ENCODE assay signal across 23 cellular contexts in the genomic region with DNA sequence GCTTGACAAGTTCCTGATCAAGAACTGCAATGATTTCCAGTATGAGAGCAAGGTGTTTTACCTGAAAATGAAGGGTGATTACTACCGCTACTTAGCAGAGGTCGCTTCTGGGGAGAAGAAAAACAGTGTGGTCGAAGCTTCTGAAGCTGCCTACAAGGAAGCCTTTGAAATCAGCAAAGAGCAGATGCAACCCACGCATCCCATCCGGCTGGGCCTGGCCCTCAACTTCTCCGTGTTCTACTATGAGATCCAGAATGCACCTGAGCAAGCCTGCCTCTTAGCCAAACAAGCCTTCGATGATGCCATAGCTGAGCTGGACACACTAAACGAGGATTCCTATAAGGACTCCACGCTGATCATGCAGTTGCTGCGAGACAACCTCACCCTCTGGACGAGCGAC. TPM values are rescaled to one million over a fixed set of nuclear protein-coding genes. Genes with fewer than 3 reads are reported as not detected.
DNase-seq lines count a peak whose midpoint lies in the region; ATAC-seq, FAIRE-seq and TF ChIP-seq lines count a peak whose summit lies in the region.
"Had no signal": no experiment of that assay in that cellular context is flagged by ENCODE, and none has a peak within 500 bp of the region (broad histone marks: within the 10 kb centered on the region; RNA-seq: fewer than 3 reads in every experiment).

No MANE protein-coding gene starts in this region.

- no peak for TF ChIP-seq EP300 in GM12878 (IDR thresholded peaks at IDR 0.05; ENCODE audit: borderline replicate concordance in 1 of 2, control insufficient read depth in 1 of 2, low read depth in 2 of 2, low read length in 2 of 2)

- H3K4me1 Mint-ChIP-seq in activated naive CD8-positive, alpha-beta T cell (ENCODE audit: low read depth): peaks cover 64% of the 10 kb centered on the region
- H3K4me1 Mint-ChIP-seq in activated naive CD8-positive, alpha-beta T cell treated with anti-CD3 and anti-CD28 coated beads, Interleukin-2, amount 50 U/mL, for 24 hours: peaks cover 58% of the 10 kb centered on the region
- H3K4me1 Mint-ChIP-seq in T-helper 17 cell: peaks cover 74% of the 10 kb centered on the region

- SMC1A ChIA-PET in GM12878 (lab: Charles Lee; ENCODE audit: uncharacterized antibody, unreplicated experiment): no interaction called here

- CTCF ChIA-PET in GM12878 (lab: Yijun Ruan, JAX): interaction anchor here (1.1 to 2.3 kb wide), 3 partner anchors 13 to 294 kb away, joined by 3 to 11 read pairs (median 4); a partner anchor contains a TSS

- 0 out of 2 replicates have a peak, but pooled peaks cover 4% of the 10 kb centered on the region for H3K4me1 ChIP-seq in GM12878 (ENCODE audit: control insufficient read depth, insufficient read depth, low read length)

- peaks cover 6 to 18% of the 10 kb centered on the region in 2 experiments for H3K36me3 ChIP-seq in GM12878 (ENCODE audit: control insufficient read depth in 2 of 2, insufficient read depth in 2 of 2, low read length in 1 of 2)

- 95% methylated on average over 12 of the region's 12 CpGs for WGBS in GM12878 (ENCODE audit: insufficient coverage, insufficient replicate concordance, low lambda C conversion rate, missing lambda C conversion rate)

- H3K9ac ChIP-seq in GM12878 (ENCODE audit: control insufficient read depth, insufficient read depth, low read length): no peak overlapping the region
- H3K9ac ChIP-seq: SK-N-SH had no signal

- TF ChIP-seq POLR2A in GM12878 (IDR thresholded peaks at IDR 0.05; ENCODE audit: low read depth, low read length): no peak

- in situ Hi-C loops in GM12878 (cut with MboI): no loop called here

- no peak overlapping the region for H3K4me3 ChIP-seq in GM12878
- H3K4me3 ChIP-seq: lung, MG63 had no signal

- no peak overlapping the region for H3K27ac ChIP-seq in GM12878 (ENCODE audit: control insufficient read depth, insufficient read depth)
- H3K27ac ChIP-seq: brain microvascular endothelial cell, epithelial cell of prostate, foreskin keratinocyte had no signal

- POLR2A ChIA-PET in GM12878 (lab: Charles Lee): no interaction called here

- TF ChIP-seq CTCF in GM12878 (IDR thresholded peaks at IDR 0.05 in 2 of 3, conservative IDR thresholded peaks at IDR 0.05 in 1 of 3; ENCODE audit: control insufficient read depth in 2 of 3, extremely low read depth in 1 of 3, insufficient read depth in 1 of 3, low read depth in 3 of 3, low read length in 3 of 3): no peak

- H3K9me3 ChIP-seq in T-helper 17 cell (ENCODE audit: control insufficient read depth, low read length, poor library complexity, severe bottlenecking): no peaks in the 10 kb centered on the region
- H3K9me3 ChIP-seq in GM12878 (replicated peaks; ENCODE audit: control insufficient read depth, insufficient read depth, low read length): no peaks in the 10 kb centered on the region
- H3K9me3 ChIP-seq: MG63, SK-N-SH had no signal

- FAIRE-seq in GM12878 (lab: Jason Lieb, UNC): no peak
- FAIRE-seq: islet of Langerhans had no signal

- H3K27ac Mint-ChIP-seq in activated naive CD8-positive, alpha-beta T cell: peak overlapping the region; percentile 84
- H3K27ac Mint-ChIP-seq in activated naive CD8-positive, alpha-beta T cell treated with anti-CD3 and anti-CD28 coated beads, Interleukin-2, amount 50 U/mL, for 24 hours: no peak overlapping the region
- peak overlapping the region; percentile 97 for H3K27ac Mint-ChIP-seq in T-helper 17 cell
- H3K27ac Mint-ChIP-seq: stimulated activated naive B cell treated with anti-CD40 and anti-IgM and Interleukin-4, amounts not matched to agents 10 μg/mL and 1 μg/mL and 100 μg/mL, for 72 hours had no signal

- no peaks in the 10 kb centered on the region for H4K20me1 ChIP-seq in GM12878 (ENCODE audit: control insufficient read depth, insufficient read depth)

- H3K36me3 Mint-ChIP-seq in activated naive CD8-positive, alpha-beta T cell: peaks cover 11% of the 10 kb centered on the region
- peaks cover 48% of the 10 kb centered on the region for H3K36me3 Mint-ChIP-seq in activated naive CD8-positive, alpha-beta T cell treated with anti-CD3 and anti-CD28 coated beads, Interleukin-2, amount 50 U/mL, for 24 hours (ENCODE audit: low read depth)
- H3K36me3 Mint-ChIP-seq in T-helper 17 cell (ENCODE audit: low read depth): peaks cover 8% of the 10 kb centered on the region

- H3K79me2 ChIP-seq in GM12878 (ENCODE audit: control insufficient read depth, insufficient read depth, low read length): peaks cover 27% of the 10 kb centered on the region

- H3K9me3 Mint-ChIP-seq in activated naive CD8-positive, alpha-beta T cell (ENCODE audit: low read depth): no peaks in the 10 kb centered on the region
- no peaks in the 10 kb centered on the region for H3K9me3 Mint-ChIP-seq in activated naive CD8-positive, alpha-beta T cell treated with anti-CD3 and anti-CD28 coated beads, Interleukin-2, amount 50 U/mL, for 24 hours
- H3K9me3 Mint-ChIP-seq: stimulated activated naive B cell treated with anti-CD40 and anti-IgM and Interleukin-4, amounts not matched to agents 10 μg/mL and 1 μg/mL and 100 μg/mL, for 72 hours had no signal

- H3K27me3 ChIP-seq in GM12878 (replicated peaks in 1 of 2; ENCODE audit: control insufficient read depth in 2 of 2, insufficient read depth in 2 of 2, low read length in 1 of 2): no peaks in the 10 kb centered on the region
- H3K27me3 ChIP-seq: brain microvascular endothelial cell, foreskin keratinocyte, MG63 had no signal

- no peak for DNase-seq in activated naive CD8-positive, alpha-beta T cell treated with anti-CD3 and anti-CD28 coated beads, Interleukin-2, amount 50 U/mL, for 24 hours
- DNase-seq in T-helper 17 cell (no peak), GM12878 (ENCODE audit: low read depth, low spot score) (no peak), NCI-H774 (lab: John Stamatoyannopoulos, UW) (no peak), NCI-H2171 treated with DMSO at 0.1 percent for 48 hours (lab: John Stamatoyannopoulos, UW) (no peak)
- peak; percentile 12 for DNase-seq in stimulated activated naive CD4-positive, alpha-beta T cell treated with Interleukin-2 at 50 U/mL for 16 hours (lab: John Stamatoyannopoulos, UW)
- DNase-seq: activated gamma-delta T cell treated with Interleukin-2 at 50 U/mL for 16 hours; brain microvascular endothelial cell; EL; foreskin keratinocyte; hippocampal formation; MG63; NCI-H1436; NCI-H82; SK-N-SH; stimulated activated naive B cell treated with anti-CD40 and anti-IgM and Interleukin-4, amounts not matched to agents 10 μg/mL and 1 μg/mL and 100 μg/mL, for 72 hours; trophoblast cell had no signal

- BruUV-seq in GM12878 (replicated peaks; lab: Mats Ljungman, UMichigan): TSS peak; percentile 51

- H3K4me3 Mint-ChIP-seq in activated naive CD8-positive, alpha-beta T cell: peak overlapping the region; percentile 15
- H3K4me3 Mint-ChIP-seq in activated naive CD8-positive, alpha-beta T cell treated with anti-CD3 and anti-CD28 coated beads, Interleukin-2, amount 50 U/mL, for 24 hours: no peak overlapping the region
- H3K4me3 Mint-ChIP-seq in T-helper 17 cell: peak overlapping the region; percentile 86
- H3K4me3 Mint-ChIP-seq: stimulated activated naive B cell treated with anti-CD40 and anti-IgM and Interleukin-4, amounts not matched to agents 10 μg/mL and 1 μg/mL and 100 μg/mL, for 72 hours had no signal

- H3K27me3 Mint-ChIP-seq in activated naive CD8-positive, alpha-beta T cell: no peaks in the 10 kb centered on the region
- no peaks in the 10 kb centered on the region for H3K27me3 Mint-ChIP-seq in activated naive CD8-positive, alpha-beta T cell treated with anti-CD3 and anti-CD28 coated beads, Interleukin-2, amount 50 U/mL, for 24 hours
- H3K27me3 Mint-ChIP-seq in T-helper 17 cell: no peaks in the 10 kb centered on the region
- H3K27me3 Mint-ChIP-seq: stimulated activated naive B cell treated with anti-CD40 and anti-IgM and Interleukin-4, amounts not matched to agents 10 μg/mL and 1 μg/mL and 100 μg/mL, for 72 hours had no signal

- H3K4me2 ChIP-seq in GM12878 (ENCODE audit: control insufficient read depth, insufficient read depth): no peak overlapping the region
- H3K4me2 ChIP-seq: SK-N-SH had no signal

- TF ChIP-seq RAD21 in GM12878 (IDR thresholded peaks at IDR 0.05; ENCODE audit: insufficient read depth, low read depth, low read length): no peak

- intact Hi-C loops in GM12878 (cut with micrococcal nuclease; ENCODE audit: unreplicated experiment): no loop called here

- no peak overlapping the region for H2AFZ ChIP-seq in GM12878 (ENCODE audit: control insufficient read depth, low read depth, low read length)

- no peak for ATAC-seq in activated naive CD8-positive, alpha-beta T cell treated with anti-CD3 and anti-CD28 coated beads, Interleukin-2, amount 50 U/mL, for 24 hours
- ATAC-seq in T-helper 17 cell: peak; percentile 29
- ATAC-seq in GM12878: no peak
- no peak for ATAC-seq in GM19467 (IDR thresholded peaks at IDR 0.05; ENCODE audit: unreplicated experiment)
- ATAC-seq: foreskin keratinocyte; right cardiac atrium; stimulated activated naive B cell treated with anti-CD40 and anti-IgM and Interleukin-4, amounts not matched to agents 10 μg/mL and 1 μg/mL and 100 μg/mL, for 72 hours had no signal

- RAD21 ChIA-PET in GM12878 (lab: Charles Lee; ENCODE audit: unreplicated experiment): no interaction called here

TF ChIP-seq in GM12878, 131 proteins besides CTCF, POLR2A, EP300 and RAD21 (continues in another document):
- TF ChIP-seq GABPA (IDR thresholded peaks at IDR 0.05; ENCODE audit: low read depth) (no peak), ZNF622 (IDR thresholded peaks at IDR 0.05) (no peak)

RNA-seq across cellular contexts. Expression of a gene that starts 12.0 kb away (rescaled TPM):
- total RNA-seq in T-helper 17 cell: 100 to 1,000 TPM in 1 of 2 donors, 10 to 100 TPM in 1; 84.2 to 114 TPM
- total RNA-seq in GM12878 (2013; cell fraction: nucleolus; rRNA removed): 12.9 and 14.1 TPM in 2 replicates
- 101 and 115 TPM in 2 replicates for total RNA-seq in GM12878 (2014; rRNA removed)
- total RNA-seq in GM12878 (2014; rRNA removed; fragmentation: Illumina TruSeq; extraction: Trizol): 90.0 and 97.6 TPM in 2 replicates
- total RNA-seq in GM12878 (2021): 113 and 123 TPM in 2 replicates
- 53.7 TPM for polyA plus RNA-seq in GM12878 (2011; ENCODE audit: low read depth)
- polyA plus RNA-seq in GM12878 (2011; rRNA removed): 82.6 and 103 TPM in 2 replicates
- polyA plus RNA-seq in GM12878 (2011; cell fraction: cytosol; rRNA removed): 82.1 and 82.3 TPM in 2 replicates
- polyA plus RNA-seq in GM12878 (2011; cell fraction: nucleus; rRNA removed): 39.5 and 45.5 TPM in 2 replicates
- 55.0 and 66.9 TPM in 2 replicates for polyA plus RNA-seq in GM12878 (2012)
- 142 and 145 TPM in 2 replicates for polyA plus RNA-seq in GM12878 (2014; fragmentation: Illumina TruSeq; extraction: Trizol)
- 10 to 100 TPM; 34.2 to 43.7 TPM for polyA plus RNA-seq in GM12878 (2014; fragmentation: Nextera tagmentation; extraction: Ambion mirVana)
- polyA plus RNA-seq in GM12878 (2014; rRNA removed): 115 and 126 TPM in 2 replicates
- polyA plus RNA-seq in GM12878 (2016; fragmentation: Nextera tagmentation; extraction: Ambion mirVana): 100 to 1,000 TPM; 139 to 197 TPM
- polyA minus RNA-seq in GM12878 (2011; rRNA and poly(A)+ RNA removed): 31.1 and 42.7 TPM in 2 replicates
- polyA minus RNA-seq in GM12878 (2011; cell fraction: cytosol; rRNA and poly(A)+ RNA removed): 21.4 and 23.7 TPM in 2 replicates
- polyA minus RNA-seq in GM12878 (2011; cell fraction: nucleus; rRNA and poly(A)+ RNA removed): 8.2 and 15.4 TPM in 2 replicates
